8 cellular contexts compared by ENCODE assay signal in genomic region chr6:6547111-6547879, GRCh38. TPM values are rescaled to one million over a fixed set of nuclear protein-coding genes. Genes with fewer than 3 reads are reported as not detected.
A peak's percentile ranks its signal among the peaks of the same experiment; 100 is the strongest.
DNase-seq lines count a peak whose midpoint lies in the region; ATAC-seq and TF ChIP-seq lines count a peak whose summit lies in the region.

No MANE protein-coding gene starts in this region.

- TF ChIP-seq CTCF in epithelial cell of proximal tubule (conservative IDR thresholded peaks at IDR 0.05; ENCODE audit: low read depth, low read length) (peak; percentile 90), mucosa of descending colon (IDR thresholded peaks at IDR 0.05) (peak; percentile 83)

- H3K9me3 ChIP-seq in mucosa of descending colon = peaks cover 2% of the 10 kb centered on the region

- intact Hi-C loops in mucosa of descending colon (cut with DNase I, micrococcal nuclease) = loop anchor here (5.0 to 10.0 kb wide), 2 partner anchors 490 to 1402 kb away; no protein-coding TSS in a partner anchor

- peak; percentile 61 for DNase-seq in COLO668 (lab: John Stamatoyannopoulos, UW; ENCODE audit: unreplicated experiment)
- DNase-seq in NOMO-1 treated with DMSO at 0.1 percent for 48 hours (lab: John Stamatoyannopoulos, UW; ENCODE audit: unreplicated experiment) = peak; percentile 91
- DNase-seq in activated CD8-positive, alpha-beta memory T cell treated with anti-CD3 and anti-CD28 coated beads, Interleukin-2, amount 50 U/mL, for 48 hours = peak; percentile 91
- DNase-seq in epithelial cell of proximal tubule (ENCODE audit: low read depth) = peak; percentile 29
- DNase-seq in mucosa of descending colon = peak; percentile 77 to 87 (median 87)
- peak; percentile 70 for DNase-seq in stimulated activated CD8-positive, alpha-beta memory T cell treated with anti-CD3 and anti-CD28 coated beads, Interleukin-4, amount 100 ng/mL, for 24 hours (ENCODE audit: low read depth)

- H3K4me3 ChIP-seq in epithelial cell of proximal tubule (ENCODE audit: low read depth, low read length) = peak overlapping the region; percentile 51
- H3K4me3 ChIP-seq in mucosa of descending colon = no peak overlapping the region

- peaks cover 10% of the 10 kb centered on the region for H3K4me1 ChIP-seq in mucosa of descending colon (ENCODE audit: low read depth)

- H3K36me3 ChIP-seq in mucosa of descending colon (ENCODE audit: low read depth) = no peaks in the 10 kb centered on the region

- ATAC-seq in GM19397 (IDR thresholded peaks at IDR 0.05; ENCODE audit: unreplicated experiment) = peak; percentile 77
- peak; percentile 85 for ATAC-seq in HG03565 (IDR thresholded peaks at IDR 0.05; ENCODE audit: unreplicated experiment)
- ATAC-seq in mucosa of descending colon = peak; percentile 96

RNA-seq across cellular contexts. Expression of gene LY86, which starts 41.2 kb away (rescaled TPM):
- total RNA-seq in epithelial cell of proximal tubule (not detected in 2 replicates), mucosa of descending colon (1 to 10 TPM; 1.2 to 2.8 (median 1.6) TPM)

Comparison
In these comparisons a context has a peak if more than half of its experiments do, and no peak if none do; other contexts are left out.
1. DNase-seq: peak in every context shown above with its lines; median percentile 91 in NOMO-1 treated with DMSO at 0.1 percent for 48 hours; 91 in activated CD8-positive, alpha-beta memory T cell treated with anti-CD3 and anti-CD28 coated beads, Interleukin-2, amount 50 U/mL, for 48 hours; 87 in mucosa of descending colon; 70 in stimulated activated CD8-positive, alpha-beta memory T cell treated with anti-CD3 and anti-CD28 coated beads, Interleukin-4, amount 100 ng/mL, for 24 hours; 61 in COLO668; 29 in epithelial cell of proximal tubule.